Comparison of ENCODE assay signal across 19 cellular contexts in the genomic region with DNA sequence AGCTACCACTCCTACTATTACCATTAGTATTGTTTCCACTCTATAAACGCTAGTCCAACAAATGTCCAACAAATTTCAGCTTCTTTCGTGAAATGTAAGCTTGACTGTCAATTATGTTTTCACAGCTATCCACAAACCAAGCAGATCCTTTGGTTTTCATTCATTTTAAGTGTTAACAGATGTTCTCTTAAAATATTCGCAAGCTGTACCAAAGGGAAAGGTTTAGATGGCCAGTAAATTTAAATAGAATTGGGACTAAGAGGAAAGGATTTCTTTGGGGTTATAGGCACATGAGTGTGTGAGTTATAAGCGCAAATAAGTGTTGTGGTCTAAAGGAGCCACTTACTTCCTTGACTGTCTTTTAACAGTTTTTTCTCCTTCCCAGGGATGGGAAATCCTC.
DNase-seq lines count a peak whose midpoint lies in the region; ATAC-seq, FAIRE-seq and TF ChIP-seq lines count a peak whose summit lies in the region.
"Had no signal": no experiment of that assay in that cellular context is flagged by ENCODE, and none has a peak within 500 bp of the region (broad histone marks: within the 10 kb centered on the region; RNA-seq: fewer than 3 reads in every experiment).

No MANE protein-coding gene starts in this region.

- H3K27ac ChIP-seq in A549 = peak overlapping the region in 1 of 2 experiments; percentile 24; a peak in 1 of 6 replicates
- peak overlapping the region; percentile 78 for H3K27ac ChIP-seq in GM23248
- H3K27ac ChIP-seq in ascending aorta = peak overlapping the region; percentile 94 to 95
- H3K27ac ChIP-seq in GM23338 (ENCODE audit: low read depth) = no peak overlapping the region

- H3K9ac ChIP-seq in GM23248 = no peak overlapping the region; the same call in 1 of the 2 replicates

- no peaks in the 10 kb centered on the region for H3K36me3 ChIP-seq in GM23248 (ENCODE audit: low read depth)
- no peaks in the 10 kb centered on the region for H3K36me3 ChIP-seq in ascending aorta
- no peaks in the 10 kb centered on the region for H3K36me3 ChIP-seq in GM23338 (ENCODE audit: insufficient read depth)

- H4K20me1 ChIP-seq in GM23248 (ENCODE audit: insufficient read depth) (no peaks in the 10 kb centered on the region), GM23338 (replicated peaks; ENCODE audit: insufficient read depth) (no peaks in the 10 kb centered on the region)

- no peaks in the 10 kb centered on the region for H3K9me3 Mint-ChIP-seq in GM23338
- H3K9me3 Mint-ChIP-seq: memory B cell had no signal

- H3K36me3 Mint-ChIP-seq in GM23338 (ENCODE audit: low read depth) = no peaks in the 10 kb centered on the region
- H3K36me3 Mint-ChIP-seq: CD14-positive monocyte, memory B cell had no signal

- H3K9me2 ChIP-seq in GM23248 (ENCODE audit: insufficient read depth) = no peaks in the 10 kb centered on the region
- H3K9me2 ChIP-seq in GM23338 (ENCODE audit: insufficient read depth) = peaks cover 8% of the 10 kb centered on the region; the same call in 1 of the 2 replicates

- TF ChIP-seq POLR2A in A549 (IDR thresholded peaks at IDR 0.05; ENCODE audit: low read length) = no peak

- no peak for TF ChIP-seq EP300 in A549 (IDR thresholded peaks at IDR 0.05)

- peaks cover 27% of the 10 kb centered on the region for H3F3A ChIP-seq in GM23248 (ENCODE audit: insufficient read depth)
- H3F3A ChIP-seq in GM23338 (replicated peaks; ENCODE audit: low read depth) = no peaks in the 10 kb centered on the region

- FAIRE-seq in A549 (lab: Jason Lieb, UNC) = peak; percentile 70

- H3K4me3 ChIP-seq in A549 (no peak overlapping the region), GM23248 (no peak overlapping the region), ascending aorta (no peak overlapping the region), fibroblast of villous mesenchyme (ENCODE audit: low read depth, low read length) (no peak overlapping the region), GM23338 (no peak overlapping the region)
- H3K4me3 ChIP-seq: skin epidermis had no signal

- CTCF ChIA-PET in A549 (lab: Yijun Ruan, JAX) = interaction anchor here (1.3 to 1.6 kb wide), 3 partner anchors 135 to 208 kb away, joined by 3 to 7 read pairs (median 3); no protein-coding TSS in a partner anchor

- no peaks in the 10 kb centered on the region for H3K27me3 Mint-ChIP-seq in GM23338 (ENCODE audit: insufficient read depth, low read depth, poor library complexity)

- H3K4me3 Mint-ChIP-seq in GM23338 = no peak overlapping the region
- H3K4me3 Mint-ChIP-seq: CD14-positive monocyte, memory B cell had no signal

- peaks cover 18% of the 10 kb centered on the region for H3K4me1 Mint-ChIP-seq in GM23338

- H3K79me2 ChIP-seq in GM23248 (ENCODE audit: insufficient read depth) (no peaks in the 10 kb centered on the region), GM23338 (replicated peaks; ENCODE audit: insufficient read depth) (no peaks in the 10 kb centered on the region)

- no peak overlapping the region for H3K27ac Mint-ChIP-seq in GM23338
- H3K27ac Mint-ChIP-seq: activated naive CD4-positive, alpha-beta T cell treated with anti-CD3 and anti-CD28 coated beads, Interleukin-2, amount 50 U/mL, for 72 hours; memory B cell had no signal

- intact Hi-C loops in ascending aorta (cut with DNase I) (no loop called here), left cardiac atrium (cut with DNase I) (no loop called here)

- ATAC-seq in A549 (no peak), left cardiac atrium (no peak), GM23338 (no peak), HG03175 (IDR thresholded peaks at IDR 0.05; ENCODE audit: unreplicated experiment) (no peak)
- ATAC-seq: esophagus mucosa had no signal

- no peak for TF ChIP-seq CTCF in A549 (IDR thresholded peaks at IDR 0.05)
- no peak for TF ChIP-seq CTCF in ascending aorta (IDR thresholded peaks at IDR 0.05)
- no peak for TF ChIP-seq CTCF in fibroblast of villous mesenchyme (IDR thresholded peaks at IDR 0.05; ENCODE audit: insufficient read depth, low read depth, low read length)
- no peak for TF ChIP-seq CTCF in GM23338 (conservative IDR thresholded peaks at IDR 0.05; ENCODE audit: low read depth in 2 of 2)

- POLR2A ChIA-PET in A549 (lab: Yijun Ruan, JAX) = interaction anchor here (0.5 to 0.6 kb wide), 2 partner anchors 128 to 533 kb away, joined by 3 to 4 read pairs; a partner anchor contains a TSS

- H2AFZ ChIP-seq in GM23248 = peak overlapping the region; percentile 43
- no peak overlapping the region for H2AFZ ChIP-seq in GM23338

- H3K27me3 ChIP-seq in GM23248 (replicated peaks; ENCODE audit: insufficient read depth) (no peaks in the 10 kb centered on the region), ascending aorta (no peaks in the 10 kb centered on the region), GM23338 (ENCODE audit: insufficient read depth) (no peaks in the 10 kb centered on the region)

- H3K9me3 ChIP-seq in A549 = no peaks in the 10 kb centered on the region
- H3K9me3 ChIP-seq in GM23248 (ENCODE audit: low read depth) = no peaks in the 10 kb centered on the region
- no peaks in the 10 kb centered on the region for H3K9me3 ChIP-seq in ascending aorta

- no peak for TF ChIP-seq RAD21 in A549 (conservative IDR thresholded peaks at IDR 0.05 in 1 of 2, IDR thresholded peaks at IDR 0.05 in 1 of 2)

- H3K4me2 ChIP-seq in A549 (no peak overlapping the region), GM23248 (ENCODE audit: unreplicated experiment) (peak overlapping the region; percentile 70), GM23338 (no peak overlapping the region)

- 92% methylated on average over 4 of the region's 4 CpGs for WGBS in A549 (ENCODE audit: missing lambda C conversion rate)
- WGBS in GM23248 (ENCODE audit: low coverage in 1 of 2, low lambda C conversion rate in 2 of 2, missing lambda C conversion rate in 2 of 2), 2 experiments = 25 to 27% methylated on average over 4 of the region's 4 CpGs

- H3K4me1 ChIP-seq in A549 = peaks cover 11% of the 10 kb centered on the region
- H3K4me1 ChIP-seq in GM23248 (ENCODE audit: insufficient read depth) = peaks cover 22% of the 10 kb centered on the region
- H3K4me1 ChIP-seq in ascending aorta = peaks cover 10 to 59% of the 10 kb centered on the region in 2 donors
- H3K4me1 ChIP-seq in GM23338 (ENCODE audit: insufficient read depth) = peaks cover 14% of the 10 kb centered on the region

- DNase-seq in A549 (ENCODE audit: low read depth in 1 of 2, low spot score in 1 of 2) = no peak
- peak; percentile 29 for DNase-seq in GM23248
- DNase-seq in ascending aorta (ENCODE audit: low spot score in 2 of 2) = no peak
- peak; percentile 21 for DNase-seq in fibroblast of villous mesenchyme (ENCODE audit: low read depth)
- no peak for DNase-seq in AML-193 (lab: John Stamatoyannopoulos, UW)
- no peak for DNase-seq in left cardiac atrium
- DNase-seq in GM23338 (ENCODE audit: low spot score) = no peak
- DNase-seq: effector memory CD4-positive, alpha-beta T cell; KBM-7; MM.1S; NCI-H1436; NCI-H446 treated with DMSO at 0.1 percent for 48 hours; Right ventricle myocardium superior had no signal

- in situ Hi-C loops in GM23248 (cut with MboI) = no loop called here

TF ChIP-seq in A549, 52 proteins besides CTCF, POLR2A, EP300 and RAD21 (continues in another document):
- TF ChIP-seq, protein P1, sequence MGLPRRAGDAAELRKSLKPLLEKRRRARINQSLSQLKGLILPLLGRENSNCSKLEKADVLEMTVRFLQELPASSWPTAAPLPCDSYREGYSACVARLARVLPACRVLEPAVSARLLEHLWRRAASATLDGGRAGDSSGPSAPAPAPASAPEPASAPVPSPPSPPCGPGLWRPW (IDR thresholded peaks at IDR 0.05) = no peak
- TF ChIP-seq, protein P2, sequence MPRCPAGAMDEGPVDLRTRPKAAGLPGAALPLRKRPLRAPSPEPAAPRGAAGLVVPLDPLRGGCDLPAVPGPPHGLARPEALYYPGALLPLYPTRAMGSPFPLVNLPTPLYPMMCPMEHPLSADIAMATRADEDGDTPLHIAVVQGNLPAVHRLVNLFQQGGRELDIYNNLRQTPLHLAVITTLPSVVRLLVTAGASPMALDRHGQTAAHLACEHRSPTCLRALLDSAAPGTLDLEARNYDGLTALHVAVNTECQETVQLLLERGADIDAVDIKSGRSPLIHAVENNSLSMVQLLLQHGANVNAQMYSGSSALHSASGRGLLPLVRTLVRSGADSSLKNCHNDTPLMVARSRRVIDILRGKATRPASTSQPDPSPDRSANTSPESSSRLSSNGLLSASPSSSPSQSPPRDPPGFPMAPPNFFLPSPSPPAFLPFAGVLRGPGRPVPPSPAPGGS (IDR thresholded peaks at IDR 0.05) = no peak
- TF ChIP-seq EHF (CRISPR knock-in tag; IDR thresholded peaks at IDR 0.05) (no peak), ESRRA (IDR thresholded peaks at IDR 0.05; ENCODE audit: borderline replicate concordance, low read length) (no peak), FOXS1 (CRISPR knock-in tag; IDR thresholded peaks at IDR 0.05) (no peak), RFX5 (IDR thresholded peaks at IDR 0.05) (no peak), SREBF2 (IDR thresholded peaks at IDR 0.05) (no peak)

TF ChIP-seq in GM23338, 12 proteins besides CTCF, POLR2A, EP300 and RAD21 (continues in another document):
- TF ChIP-seq JUNB (IDR thresholded peaks at IDR 0.05; ENCODE audit: unreplicated experiment) (no peak), POLR2AphosphoS5 (IDR thresholded peaks at IDR 0.05; ENCODE audit: low read depth) (no peak)
- TF ChIP-seq, protein P3, sequence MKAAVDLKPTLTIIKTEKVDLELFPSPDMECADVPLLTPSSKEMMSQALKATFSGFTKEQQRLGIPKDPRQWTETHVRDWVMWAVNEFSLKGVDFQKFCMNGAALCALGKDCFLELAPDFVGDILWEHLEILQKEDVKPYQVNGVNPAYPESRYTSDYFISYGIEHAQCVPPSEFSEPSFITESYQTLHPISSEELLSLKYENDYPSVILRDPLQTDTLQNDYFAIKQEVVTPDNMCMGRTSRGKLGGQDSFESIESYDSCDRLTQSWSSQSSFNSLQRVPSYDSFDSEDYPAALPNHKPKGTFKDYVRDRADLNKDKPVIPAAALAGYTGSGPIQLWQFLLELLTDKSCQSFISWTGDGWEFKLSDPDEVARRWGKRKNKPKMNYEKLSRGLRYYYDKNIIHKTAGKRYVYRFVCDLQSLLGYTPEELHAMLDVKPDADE (IDR thresholded peaks at IDR 0.05) = no peak

Comparison
In these comparisons a context has a peak if more than half of its experiments do, and no peak if none do; other contexts are left out.
1. DNase-seq: peak in GM23248 (single experiment) and fibroblast of villous mesenchyme (single experiment); none in A549 (0 of 2), ascending aorta (0 of 2), AML-193 (0 of 2), left cardiac atrium (single experiment) and GM23338 (single experiment).